ENCODE assay signal across 1 cellular context in the genomic region with DNA sequence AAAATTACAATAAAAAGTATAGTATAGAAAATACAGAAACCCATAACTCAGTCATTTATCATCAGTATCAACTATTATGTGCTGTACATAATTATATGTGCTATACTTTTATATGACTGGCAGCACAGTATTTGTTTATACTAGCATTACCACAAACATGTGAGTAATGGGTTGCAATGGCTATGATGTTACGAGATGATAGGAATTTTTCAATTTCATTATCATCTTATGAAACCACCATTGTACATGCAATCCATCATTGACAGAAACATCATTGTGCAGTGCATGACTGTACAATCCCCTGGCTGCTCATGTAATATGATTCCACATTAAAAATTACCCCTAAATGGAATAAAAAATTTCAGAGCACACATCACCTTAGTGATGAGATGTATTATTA.
TF ChIP-seq lines count a peak whose summit lies in the region.

No MANE protein-coding gene starts in this region.

TF ChIP-seq in SK-N-SH treated with all-trans-retinoic acid at 6 μM for 48 hours, 23 proteins besides CTCF, POLR2A, EP300 and RAD21 (continued from another document):
- TF ChIP-seq TSHZ2 (CRISPR knock-in tag; IDR thresholded peaks at IDR 0.05), result 0 out of 2 replicates have a peak, but pooled peaks have one; percentile 35
- no peak for TF ChIP-seq PPARA (CRISPR knock-in tag; IDR thresholded peaks at IDR 0.05; ENCODE audit: borderline replicate concordance)
